14 cellular contexts compared by ENCODE assay signal in genomic region chr13:51370116-51370515, GRCh38. TPM values are rescaled to one million over a fixed set of nuclear protein-coding genes. Genes with fewer than 3 reads are reported as not detected.
DNase-seq lines count a peak whose midpoint lies in the region; ATAC-seq and TF ChIP-seq lines count a peak whose summit lies in the region.
"Had no signal": no experiment of that assay in that cellular context is flagged by ENCODE, and none has a peak within 500 bp of the region (broad histone marks: within the 10 kb centered on the region; RNA-seq: fewer than 3 reads in every experiment).

No MANE protein-coding gene starts in this region.

- no peak for TF ChIP-seq POLR2A in NB4 (IDR thresholded peaks at IDR 0.05; ENCODE audit: extremely low read depth, insufficient read length)

- no peak overlapping the region for H3K4me3 Mint-ChIP-seq in CD8-positive, alpha-beta memory T cell
- H3K4me3 Mint-ChIP-seq: activated B cell treated with CpG ODN at 0.5 μM for 24 hours had no signal

- ATAC-seq in lung (ENCODE audit: insufficient read depth, low FRiP score), result peak; percentile 58
- ATAC-seq in GM18511 (IDR thresholded peaks at IDR 0.05; ENCODE audit: unreplicated experiment), result no peak

- H3K27me3 ChIP-seq in CD8-positive, alpha-beta memory T cell (ENCODE audit: insufficient read depth, low read length, poor library complexity, severe bottlenecking), result no peaks in the 10 kb centered on the region
- no peaks in the 10 kb centered on the region for H3K27me3 ChIP-seq in lung (ENCODE audit: control insufficient read depth, insufficient read depth)

- H3K27ac Mint-ChIP-seq in CD8-positive, alpha-beta memory T cell, result peak overlapping the region in 6 of 8 donors; percentile 0 to 27 (median 10)
- H3K27ac Mint-ChIP-seq: activated B cell treated with CpG ODN at 0.5 μM for 24 hours had no signal

- no peak for TF ChIP-seq CTCF in NB4 (IDR thresholded peaks at IDR 0.05; ENCODE audit: low read depth, low read length)
- no peak for TF ChIP-seq CTCF in cardiac fibroblast (IDR thresholded peaks at IDR 0.05; ENCODE audit: low read depth, low read length)
- no peak for TF ChIP-seq CTCF in lung (IDR thresholded peaks at IDR 0.05; ENCODE audit: control extremely low read depth, extremely low read depth)

- WGBS in lung, 2 donors, result 61 to 74% methylated on average over 2 of the region's 2 CpGs

- H3K4me1 Mint-ChIP-seq in CD8-positive, alpha-beta memory T cell, result peaks cover 0 to 2% (median 0%) of the 10 kb centered on the region in 3 donors
- H3K4me1 Mint-ChIP-seq: activated B cell treated with CpG ODN at 0.5 μM for 24 hours had no signal

- no peak for DNase-seq in CD8-positive, alpha-beta memory T cell
- DNase-seq in NB4 (ENCODE audit: low read depth) (peak; percentile 57), cardiac fibroblast (ENCODE audit: low read depth in 2 of 2) (peak; percentile 67 to 76), lung (ENCODE audit: low spot score) (no peak), glomerular visceral epithelial cell (ENCODE audit: extremely low spot score) (no peak), caudate nucleus (lab: John Stamatoyannopoulos, UW) (no peak), NCI-H526 treated with DMSO at 0.1 percent for 48 hours (lab: John Stamatoyannopoulos, UW) (no peak)
- DNase-seq: activated B cell treated with CpG ODN at 0.5 μM for 24 hours, NCI-H187, NCI-H82, SHP77 treated with DMSO at 0.1 percent for 48 hours had no signal

- no peaks in the 10 kb centered on the region for H3K9me3 ChIP-seq in CD8-positive, alpha-beta memory T cell (ENCODE audit: low read length)
- no peaks in the 10 kb centered on the region for H3K9me3 ChIP-seq in lung (ENCODE audit: control insufficient read depth in 2 of 2, insufficient read depth in 1 of 2, low read length in 1 of 2)

- no peaks in the 10 kb centered on the region for H3K4me1 ChIP-seq in CD8-positive, alpha-beta memory T cell (ENCODE audit: insufficient read depth, low read length)
- H3K4me1 ChIP-seq in lung (ENCODE audit: control insufficient read depth in 2 of 2, insufficient read depth in 2 of 2, low read length in 2 of 2), result no peaks in the 10 kb centered on the region

- H3K4me3 ChIP-seq in CD8-positive, alpha-beta memory T cell (ENCODE audit: low read length), result no peak overlapping the region
- H3K4me3 ChIP-seq in NB4 (ENCODE audit: low read depth, low read length) (no peak overlapping the region), cardiac fibroblast (replicated peaks in 1 of 2; ENCODE audit: low read depth in 2 of 2, low read length in 2 of 2) (no peak overlapping the region), lung (no peak overlapping the region)

- no peak overlapping the region for H3K27ac ChIP-seq in CD8-positive, alpha-beta memory T cell (ENCODE audit: low read depth, low read length)
- H3K27ac ChIP-seq in lung (ENCODE audit: low read depth in 1 of 2, low read length in 1 of 2), result no peak overlapping the region
- no peak overlapping the region for H3K27ac ChIP-seq in caudate nucleus (ENCODE audit: low read depth, low read length)

- peaks cover 12 to 31% (median 16%) of the 10 kb centered on the region in 3 donors for H3K36me3 Mint-ChIP-seq in CD8-positive, alpha-beta memory T cell

- CTCF ChIA-PET in CD8-positive, alpha-beta memory T cell (lab: Charles Lee), result interaction anchor here (0.6 kb wide), 1 partner anchor 78 kb away, joined by 3 read pairs; no protein-coding TSS in a partner anchor

- H3K36me3 ChIP-seq in CD8-positive, alpha-beta memory T cell (ENCODE audit: insufficient read depth, low read length), result peaks cover 45% of the 10 kb centered on the region
- H3K36me3 ChIP-seq in lung (ENCODE audit: control insufficient read depth in 2 of 2, insufficient read depth in 2 of 2, low read length in 2 of 2), result peaks cover 8 to 17% of the 10 kb centered on the region in 2 donors

- no peaks in the 10 kb centered on the region for H3K27me3 Mint-ChIP-seq in CD8-positive, alpha-beta memory T cell
- H3K27me3 Mint-ChIP-seq: activated B cell treated with CpG ODN at 0.5 μM for 24 hours had no signal

- POLR2A ChIA-PET in CD8-positive, alpha-beta memory T cell (lab: Charles Lee), result no interaction called here

- no peaks in the 10 kb centered on the region for H3K9me3 Mint-ChIP-seq in CD8-positive, alpha-beta memory T cell
- H3K9me3 Mint-ChIP-seq: activated B cell treated with CpG ODN at 0.5 μM for 24 hours had no signal

RNA-seq across cellular contexts. Expression of gene SERPINE3, which starts 30.6 kb away (rescaled TPM):
- total RNA-seq in CD8-positive, alpha-beta memory T cell, result not detected
- not detected for polyA plus RNA-seq in CD8-positive, alpha-beta memory T cell
- total RNA-seq in lung, result not detected
- polyA plus RNA-seq in lung, result not detected
- total RNA-seq: activated B cell treated with CpG ODN at 0.5 μM for 24 hours, endothelial cell of umbilical vein, pulmonary artery endothelial cell had no signal
- polyA plus RNA-seq: endothelial cell of umbilical vein had no signal

Comparison
In these comparisons a context has a peak if more than half of its experiments do, and no peak if none do; other contexts are left out.
1. DNase-seq: peak in NB4 (single experiment) and cardiac fibroblast (2 of 2); none in CD8-positive, alpha-beta memory T cell (0 of 5), lung (single experiment), glomerular visceral epithelial cell (single experiment), caudate nucleus (0 of 61) and NCI-H526 treated with DMSO at 0.1 percent for 48 hours (single experiment).